8 cellular contexts compared by ENCODE assay signal in the genomic region with DNA sequence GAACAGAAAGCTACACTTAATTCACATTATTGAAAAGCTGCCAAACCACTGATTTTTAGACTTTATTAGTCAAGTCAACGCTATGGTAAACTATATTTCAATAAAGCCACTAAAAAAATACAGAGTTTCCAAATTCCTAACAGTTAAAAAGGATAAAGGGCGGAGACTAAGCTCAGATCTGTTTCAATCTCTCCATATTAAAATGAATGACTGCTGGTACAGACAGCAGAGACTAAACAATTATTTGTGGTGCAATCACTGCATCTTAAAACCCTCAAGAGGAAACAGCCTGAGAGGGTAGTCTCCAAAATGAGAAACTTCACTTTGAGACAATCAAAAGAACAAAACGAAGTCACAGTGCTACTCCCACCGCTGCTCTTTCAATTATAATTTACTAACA. TPM values are rescaled to one million over a fixed set of nuclear protein-coding genes. Genes with fewer than 3 reads are reported as not detected.
DNase-seq lines count a peak whose midpoint lies in the region; ATAC-seq, FAIRE-seq and TF ChIP-seq lines count a peak whose summit lies in the region.

No MANE protein-coding gene starts in this region.

- H3K27me3 ChIP-seq in bronchial epithelial cell (ENCODE audit: control insufficient read depth, insufficient read depth, low read length) (no peaks in the 10 kb centered on the region), mucosa of rectum (ENCODE audit: control insufficient read depth in 2 of 2, insufficient read depth in 2 of 2, low read length in 2 of 2) (no peaks in the 10 kb centered on the region)

- H3K4me1 ChIP-seq in mucosa of rectum (ENCODE audit: control insufficient read depth in 2 of 2, insufficient read depth in 2 of 2, low read length in 2 of 2) = peaks cover 24 to 39% of the 10 kb centered on the region in 2 donors

- peak overlapping the region; percentile 99 to 100 for H3K27ac ChIP-seq in mucosa of rectum (ENCODE audit: low read depth in 2 of 2, low read length in 2 of 2)

- H3K36me3 ChIP-seq in bronchial epithelial cell (ENCODE audit: control insufficient read depth, insufficient read depth, low read length) (no peaks in the 10 kb centered on the region), mucosa of rectum (ENCODE audit: control insufficient read depth in 2 of 2, insufficient read depth in 2 of 2, low read length in 2 of 2) (no peaks in the 10 kb centered on the region)

- ATAC-seq in GM21737 (IDR thresholded peaks at IDR 0.05; ENCODE audit: unreplicated experiment) = no peak

- peak; percentile 20 for DNase-seq in AG10803 (ENCODE audit: low read depth)
- DNase-seq in Jurkat, Clone E6-1 (ENCODE audit: low read depth, low spot score) = no peak
- DNase-seq in bronchial epithelial cell (ENCODE audit: low read depth) = peak; percentile 26
- DNase-seq in NCI-H1092 (lab: John Stamatoyannopoulos, UW) = no peak
- DNase-seq in NCI-H510A (lab: John Stamatoyannopoulos, UW) = no peak
- no peak for DNase-seq in anterior cingulate cortex (lab: John Stamatoyannopoulos, UW)

- H3K4me3 ChIP-seq in AG10803 (ENCODE audit: low read length) (peak overlapping the region; percentile 80), bronchial epithelial cell (ENCODE audit: low read depth, low read length) (peak overlapping the region; percentile 85), mucosa of rectum (ENCODE audit: low read length in 2 of 2) (peak overlapping the region; percentile 89)
- H3K4me3 ChIP-seq in Jurkat, Clone E6-1 (ENCODE audit: low read length) = peak overlapping the region; percentile 96

- TF ChIP-seq CTCF in AG10803 (conservative IDR thresholded peaks at IDR 0.05; ENCODE audit: low read length) (no peak), bronchial epithelial cell (IDR thresholded peaks at IDR 0.05; ENCODE audit: insufficient read depth, low read length, severe bottlenecking) (no peak)

- H3K9ac ChIP-seq in mucosa of rectum (ENCODE audit: low read depth in 1 of 2, low read length in 2 of 2) = peak overlapping the region; percentile 83 to 93

- H3K9me3 ChIP-seq in mucosa of rectum (ENCODE audit: control insufficient read depth in 2 of 2, low read length in 2 of 2) = no peaks in the 10 kb centered on the region

- FAIRE-seq in bronchial epithelial cell (lab: Jason Lieb, UNC) = no peak

RNA-seq across cellular contexts. Expression of gene UBP1, which starts 1.3 kb away (rescaled TPM):
- 65.1 TPM for polyA plus RNA-seq in Jurkat, Clone E6-1 (2012; ENCODE audit: insufficient read depth, insufficient read length)
- total RNA-seq in bronchial epithelial cell = 32.9 and 34.8 TPM in 2 replicates

Comparison
In these comparisons a context has a peak if more than half of its experiments do, and no peak if none do; other contexts are left out.
1. DNase-seq: peak in AG10803 (single experiment) and bronchial epithelial cell (single experiment); none in Jurkat, Clone E6-1 (single experiment), NCI-H1092 (single experiment), NCI-H510A (single experiment) and anterior cingulate cortex (0 of 58).
2. Peak in every context shown above with its lines, with median percentiles within 50 percentile points of each other: H3K4me3 ChIP-seq.